Comparison of ENCODE assay signal across 1 cellular context in the genomic region with DNA sequence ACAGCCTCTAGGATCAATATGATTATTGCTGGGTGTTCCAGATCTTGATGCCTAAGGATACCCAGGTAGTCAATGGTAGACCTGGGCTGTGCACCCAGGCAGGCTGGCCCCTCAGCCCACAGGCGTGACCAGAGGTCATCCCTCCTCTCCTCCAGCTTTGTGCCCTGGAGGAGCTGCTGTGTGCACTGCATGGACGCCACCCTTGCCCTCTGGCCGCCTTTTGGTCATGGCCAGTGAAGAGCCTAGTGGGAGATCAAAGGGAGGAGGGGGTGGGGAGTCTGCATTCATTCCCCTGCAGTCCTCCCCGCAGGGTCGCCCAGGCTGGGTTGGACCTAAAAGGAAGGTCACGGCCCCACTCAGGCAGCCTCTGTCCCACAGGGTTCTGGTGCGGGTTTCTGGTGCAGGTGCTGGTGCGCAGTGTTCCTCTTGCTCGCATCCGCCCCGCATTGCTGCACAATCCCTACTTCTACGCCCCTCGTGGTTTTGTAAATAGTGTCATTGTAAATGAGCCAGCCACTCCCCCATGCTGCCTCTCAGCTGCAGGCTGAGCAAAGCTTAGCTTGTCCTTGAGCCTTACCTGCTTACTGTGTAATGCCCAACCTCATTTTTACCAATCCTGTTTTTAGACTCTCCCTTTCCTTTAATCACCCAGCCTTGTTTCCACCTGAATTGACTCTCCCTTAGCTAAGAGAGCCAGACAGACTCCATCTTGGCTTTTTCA.
A peak's percentile ranks its signal among the peaks of the same experiment; 100 is the strongest.
TF ChIP-seq lines count a peak whose summit lies in the region.

No MANE protein-coding gene starts in this region.

TF ChIP-seq in K562, 482 proteins besides CTCF, POLR2A, EP300 and RAD21 (continued from another document and continues in another):
- TF ChIP-seq PRPF4 (IDR thresholded peaks at IDR 0.05; ENCODE audit: insufficient read depth, low read depth, low read length, poor library complexity, severe bottlenecking) (no peak), BRF1 (IDR thresholded peaks at IDR 0.05; ENCODE audit: borderline replicate concordance, extremely low read depth, insufficient read length) (no peak), NFIX (CRISPR knock-in tag; IDR thresholded peaks at IDR 0.05; ENCODE audit: low read depth) (no peak), TAF15 (IDR thresholded peaks at IDR 0.05; ENCODE audit: low read depth, low read length) (no peak), MYC (IDR thresholded peaks at IDR 0.05; ENCODE audit: low read depth, low read length) (no peak), MYC (CRISPR knock-in tag; IDR thresholded peaks at IDR 0.05; ENCODE audit: borderline replicate concordance, low read depth) (0 out of 2 replicates have a peak, but pooled peaks have one; percentile 37), ZFPM2 (CRISPR knock-in tag; IDR thresholded peaks at IDR 0.05) (no peak), CREB1 (IDR thresholded peaks at IDR 0.05) (no peak), CREB1 (CRISPR knock-in tag; IDR thresholded peaks at IDR 0.05) (no peak), LCOR (CRISPR knock-in tag; IDR thresholded peaks at IDR 0.05) (no peak), TSHZ1 (CRISPR knock-in tag; IDR thresholded peaks at IDR 0.05) (peak; percentile 50; the same call in 1 of the 2 replicates), MCM7 (IDR thresholded peaks at IDR 0.05) (no peak), HDAC1 (IDR thresholded peaks at IDR 0.05) (no peak), NRF1 (conservative IDR thresholded peaks at IDR 0.05 in 1 of 2, IDR thresholded peaks at IDR 0.05 in 1 of 2) (peak in 1 of 2 experiments; percentile 40; a peak in 1 of 4 replicates), JUN (IDR thresholded peaks at IDR 0.05; ENCODE audit: borderline replicate concordance, low read depth, low read length) (no peak), JUN (CRISPR knock-in tag; IDR thresholded peaks at IDR 0.05; ENCODE audit: borderline replicate concordance) (no peak), ZNF239 (CRISPR knock-in tag; IDR thresholded peaks at IDR 0.05) (peak; percentile 77), SFPQ (IDR thresholded peaks at IDR 0.05; ENCODE audit: low read depth, low read length) (no peak), SIX5 (IDR thresholded peaks at IDR 0.05; ENCODE audit: borderline replicate concordance in 1 of 2, insufficient read depth in 1 of 2, low read depth in 1 of 2, low read length in 2 of 2) (no peak), ARNT (IDR thresholded peaks at IDR 0.05) (no peak), TEAD2 (tag; IDR thresholded peaks at IDR 0.05) (0 out of 2 replicates have a peak, but pooled peaks have one; percentile 55), RFX1 (IDR thresholded peaks at IDR 0.05) (no peak), XRCC3 (IDR thresholded peaks at IDR 0.05) (no peak), CBFA2T3 (IDR thresholded peaks at IDR 0.05) (no peak), EGR1 (conservative IDR thresholded peaks at IDR 0.05) (no peak), ILK (tag; IDR thresholded peaks at IDR 0.05; ENCODE audit: borderline replicate concordance, low read depth) (peak; percentile 61; the same call in 1 of the 2 replicates), PYGO2 (tag; IDR thresholded peaks at IDR 0.05) (no peak), SREBF2 (CRISPR knock-in tag; IDR thresholded peaks at IDR 0.05) (no peak), CLOCK (CRISPR knock-in tag; IDR thresholded peaks at IDR 0.05; ENCODE audit: borderline replicate concordance) (no peak), MAX (CRISPR knock-in tag; IDR thresholded peaks at IDR 0.05) (no peak), HBP1 (CRISPR knock-in tag; IDR thresholded peaks at IDR 0.05) (no peak), TEAD1 (CRISPR knock-in tag; IDR thresholded peaks at IDR 0.05) (peak in 1 of 2 experiments; percentile 82; a peak in 2 of 4 replicates), ILF3 (IDR thresholded peaks at IDR 0.05; ENCODE audit: borderline replicate concordance) (no peak), ZC3H4 (CRISPR knock-in tag; IDR thresholded peaks at IDR 0.05; ENCODE audit: borderline replicate concordance) (no peak), KAT7 (CRISPR knock-in tag; IDR thresholded peaks at IDR 0.05; ENCODE audit: borderline replicate concordance) (no peak), SIRT6 (IDR thresholded peaks at IDR 0.05; ENCODE audit: low read depth, low read length) (no peak), RBM39 (optimal IDR thresholded peaks at IDR 0.05; ENCODE audit: low read depth, low read length) (no peak)
- TF ChIP-seq, protein P1, sequence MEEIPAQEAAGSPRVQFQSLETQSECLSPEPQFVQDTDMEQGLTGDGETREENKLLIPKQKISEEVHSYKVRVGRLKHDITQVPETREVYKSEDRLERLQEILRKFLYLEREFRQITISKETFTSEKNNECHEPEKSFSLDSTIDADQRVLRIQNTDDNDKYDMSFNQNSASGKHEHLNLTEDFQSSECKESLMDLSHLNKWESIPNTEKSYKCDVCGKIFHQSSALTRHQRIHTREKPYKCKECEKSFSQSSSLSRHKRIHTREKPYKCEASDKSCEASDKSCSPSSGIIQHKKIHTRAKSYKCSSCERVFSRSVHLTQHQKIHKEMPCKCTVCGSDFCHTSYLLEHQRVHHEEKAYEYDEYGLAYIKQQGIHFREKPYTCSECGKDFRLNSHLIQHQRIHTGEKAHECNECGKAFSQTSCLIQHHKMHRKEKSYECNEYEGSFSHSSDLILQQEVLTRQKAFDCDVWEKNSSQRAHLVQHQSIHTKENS (CRISPR knock-in tag; IDR thresholded peaks at IDR 0.05) = no peak
- TF ChIP-seq, protein P2, sequence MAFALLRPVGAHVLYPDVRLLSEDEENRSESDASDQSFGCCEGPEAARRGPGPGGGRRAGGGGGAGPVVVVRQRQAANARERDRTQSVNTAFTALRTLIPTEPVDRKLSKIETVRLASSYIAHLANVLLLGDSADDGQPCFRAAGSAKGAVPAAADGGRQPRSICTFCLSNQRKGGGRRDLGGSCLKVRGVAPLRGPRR (CRISPR knock-in tag; IDR thresholded peaks at IDR 0.05) = no peak
- TF ChIP-seq, protein P3, sequence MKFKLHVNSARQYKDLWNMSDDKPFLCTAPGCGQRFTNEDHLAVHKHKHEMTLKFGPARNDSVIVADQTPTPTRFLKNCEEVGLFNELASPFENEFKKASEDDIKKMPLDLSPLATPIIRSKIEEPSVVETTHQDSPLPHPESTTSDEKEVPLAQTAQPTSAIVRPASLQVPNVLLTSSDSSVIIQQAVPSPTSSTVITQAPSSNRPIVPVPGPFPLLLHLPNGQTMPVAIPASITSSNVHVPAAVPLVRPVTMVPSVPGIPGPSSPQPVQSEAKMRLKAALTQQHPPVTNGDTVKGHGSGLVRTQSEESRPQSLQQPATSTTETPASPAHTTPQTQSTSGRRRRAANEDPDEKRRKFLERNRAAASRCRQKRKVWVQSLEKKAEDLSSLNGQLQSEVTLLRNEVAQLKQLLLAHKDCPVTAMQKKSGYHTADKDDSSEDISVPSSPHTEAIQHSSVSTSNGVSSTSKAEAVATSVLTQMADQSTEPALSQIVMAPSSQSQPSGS (CRISPR knock-in tag; IDR thresholded peaks at IDR 0.05) = no peak
- TF ChIP-seq, protein P4, sequence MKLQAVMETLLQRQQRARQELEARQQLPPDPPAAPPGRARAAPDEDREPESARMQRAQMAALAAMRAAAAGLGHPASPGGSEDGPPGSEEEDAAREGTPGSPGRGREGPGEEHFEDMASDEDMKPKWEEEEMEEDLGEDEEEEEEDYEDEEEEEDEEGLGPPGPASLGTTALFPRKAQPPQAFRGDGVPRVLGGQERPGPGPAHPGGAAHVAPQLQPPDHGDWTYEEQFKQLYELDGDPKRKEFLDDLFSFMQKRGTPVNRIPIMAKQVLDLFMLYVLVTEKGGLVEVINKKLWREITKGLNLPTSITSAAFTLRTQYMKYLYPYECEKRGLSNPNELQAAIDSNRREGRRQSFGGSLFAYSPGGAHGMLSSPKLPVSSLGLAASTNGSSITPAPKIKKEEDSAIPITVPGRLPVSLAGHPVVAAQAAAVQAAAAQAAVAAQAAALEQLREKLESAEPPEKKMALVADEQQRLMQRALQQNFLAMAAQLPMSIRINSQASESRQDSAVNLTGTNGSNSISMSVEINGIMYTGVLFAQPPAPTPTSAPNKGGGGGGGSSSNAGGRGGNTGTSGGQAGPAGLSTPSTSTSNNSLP (IDR thresholded peaks at IDR 0.05; ENCODE audit: borderline replicate concordance, low read depth, low read length) = no peak
